Comparison of ENCODE assay signal across 32 cellular contexts in genomic region chr1:50157306-50157705, GRCh38.
"Had no signal": no experiment of that assay in that cellular context is flagged by ENCODE, and none has a peak within 500 bp of the region (broad histone marks: within the 10 kb centered on the region; RNA-seq: fewer than 3 reads in every experiment).

No MANE protein-coding gene starts in this region.

- H3K4me3 ChIP-seq: adrenal gland, SJCRH30 had no signal

- H3K36me3 ChIP-seq: adrenal gland, brain microvascular endothelial cell, SJCRH30 had no signal

- H3K27ac ChIP-seq: adrenal gland, brain microvascular endothelial cell, KMS-11, SJCRH30 had no signal

- H3K4me1 ChIP-seq: adrenal gland, SJCRH30 had no signal

- H3K9me3 ChIP-seq: adrenal gland, SJCRH30 had no signal

- ATAC-seq: activated CD8-positive, alpha-beta T cell treated with anti-CD3 and anti-CD28 coated beads, Interleukin-2, amount 10 ng/mL, durations not matched to agents 7 days and 5 days; activated naive CD4-positive, alpha-beta T cell treated with anti-CD3 and anti-CD28 coated beads, Interleukin-2, amount 50 U/mL, for 72 hours; activated T-cell treated with anti-CD3 and anti-CD28 coated beads, Interleukin-2, amount 50 U/mL, for 4 hours; Panc1 had no signal

- H3K27me3 ChIP-seq: adrenal gland, brain microvascular endothelial cell had no signal

- DNase-seq: activated CD4-positive, alpha-beta T cell treated with anti-CD3 and anti-CD28 coated beads, Interleukin-2, amount 10 ng/mL, durations not matched to agents 24 days and 14 days; activated CD4-positive, alpha-beta T cell treated with anti-CD3 and anti-CD28 coated beads, Interleukin-2, amount 50 U/mL, for 4 hours; activated CD8-positive, alpha-beta memory T cell treated with anti-CD3 and anti-CD28 coated beads, Interleukin-2, amount 50 U/mL, for 4 hours; activated CD8-positive, alpha-beta T cell treated with anti-CD3 and anti-CD28 coated beads, Interleukin-2, amount 10 ng/mL, durations not matched to agents 7 days and 5 days; activated gamma-delta T cell treated with Interleukin-2 at 50 U/mL for 16 hours; activated naive CD4-positive, alpha-beta T cell treated with anti-CD3 and anti-CD28 coated beads for 36 hours; activated T-cell treated with anti-CD3 and anti-CD28 coated beads for 4 hours; activated T-cell treated with anti-CD3 and anti-CD28 coated beads, Interleukin-2, amount 50 U/mL, for 4 hours; adrenal gland; anterior cingulate cortex; brain microvascular endothelial cell; central memory CD4-positive, alpha-beta T cell; MM.1S; MV-4-11; NCI-H1092; NCI-H146; NCI-H187; NCI-H2029 treated with DMSO at 0.1 percent for 48 hours; NCI-H2107; NCI-H2171; NCI-H510A treated with DMSO at 0.1 percent for 48 hours; NCI-H526 treated with DMSO at 0.1 percent for 48 hours; NCI-H774; SHP77; SJCRH30; SW 1271; T-helper 1 cell; T-helper 2 cell; T-helper 9 cell had no signal
